Comparison of ENCODE assay signal across 8 cellular contexts in the genomic region with DNA sequence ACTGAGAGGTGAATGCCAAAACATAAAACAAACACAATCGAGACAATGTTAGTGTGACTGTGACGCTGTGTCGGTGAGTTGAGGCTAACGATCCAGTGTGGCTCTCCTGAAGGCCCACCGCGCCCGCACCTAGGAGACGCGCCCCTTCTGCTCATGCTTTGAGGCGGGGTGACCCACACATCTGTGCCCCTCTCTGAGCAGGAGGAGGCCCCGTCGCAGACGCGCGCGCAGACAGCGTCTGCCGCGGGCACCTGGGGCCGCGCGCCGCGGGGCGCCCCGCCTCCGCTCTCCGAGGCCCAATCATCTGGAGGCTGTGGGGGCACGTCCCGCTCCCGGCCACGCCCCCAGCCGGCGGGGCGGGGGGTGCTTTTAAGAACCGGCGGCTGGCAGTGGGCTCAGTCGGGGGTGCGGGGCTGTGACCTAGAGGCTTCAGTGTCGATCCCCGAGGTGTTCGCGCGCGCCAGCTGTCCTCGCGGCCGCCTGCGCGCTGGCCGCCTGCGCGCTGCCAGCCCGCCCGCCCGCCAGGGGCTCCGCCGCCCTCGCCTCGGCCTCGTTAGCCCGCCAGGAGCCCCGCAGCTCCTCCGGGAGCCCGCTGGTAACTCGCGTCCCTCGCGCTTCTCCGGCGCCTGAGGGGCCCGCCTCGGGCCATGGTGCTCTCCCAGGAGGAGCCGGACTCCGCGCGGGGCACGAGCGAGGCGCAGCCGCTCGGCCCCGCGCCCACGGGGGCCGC. TPM values are rescaled to one million over a fixed set of nuclear protein-coding genes. Genes with fewer than 3 reads are reported as not detected.
DNase-seq lines count a peak whose midpoint lies in the region; ATAC-seq and TF ChIP-seq lines count a peak whose summit lies in the region.

A gene with protein sequence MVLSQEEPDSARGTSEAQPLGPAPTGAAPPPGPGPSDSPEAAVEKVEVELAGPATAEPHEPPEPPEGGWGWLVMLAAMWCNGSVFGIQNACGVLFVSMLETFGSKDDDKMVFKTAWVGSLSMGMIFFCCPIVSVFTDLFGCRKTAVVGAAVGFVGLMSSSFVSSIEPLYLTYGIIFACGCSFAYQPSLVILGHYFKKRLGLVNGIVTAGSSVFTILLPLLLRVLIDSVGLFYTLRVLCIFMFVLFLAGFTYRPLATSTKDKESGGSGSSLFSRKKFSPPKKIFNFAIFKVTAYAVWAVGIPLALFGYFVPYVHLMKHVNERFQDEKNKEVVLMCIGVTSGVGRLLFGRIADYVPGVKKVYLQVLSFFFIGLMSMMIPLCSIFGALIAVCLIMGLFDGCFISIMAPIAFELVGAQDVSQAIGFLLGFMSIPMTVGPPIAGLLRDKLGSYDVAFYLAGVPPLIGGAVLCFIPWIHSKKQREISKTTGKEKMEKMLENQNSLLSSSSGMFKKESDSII (plus strand): TSS at position 398 of the 730 bp plus-strand sequence. CDS start 250 bp downstream, at position 648.

- H3K36me3 ChIP-seq in duodenal mucosa (ENCODE audit: control insufficient read depth in 1 of 2, insufficient read depth in 2 of 2, low read length in 2 of 2), result no peaks in the 10 kb centered on the region
- H3K36me3 ChIP-seq in mesendoderm (ENCODE audit: control insufficient read depth, insufficient read depth, low read length), result no peaks in the 10 kb centered on the region

- TF ChIP-seq POLR2A in GM18951 (IDR thresholded peaks at IDR 0.05; ENCODE audit: extremely low read depth, insufficient read depth, insufficient read length), result peak; percentile 82

- peaks cover 5 to 7% of the 10 kb centered on the region in 2 donors for H3K4me1 ChIP-seq in duodenal mucosa (ENCODE audit: control insufficient read depth in 1 of 2, insufficient read depth in 2 of 2, low read length in 2 of 2)
- H3K4me1 ChIP-seq in mesendoderm (ENCODE audit: control insufficient read depth, low read depth, low read length), result peaks cover 13% of the 10 kb centered on the region

- H3K4ac ChIP-seq in mesendoderm (ENCODE audit: low read depth, low read length), result no peak within 1 kb of the TSS

- H3K18ac ChIP-seq in mesendoderm (ENCODE audit: low read length), result peak within 1 kb of the TSS; percentile 54

- peak; percentile 74 for ATAC-seq in HG03159 (IDR thresholded peaks at IDR 0.05; ENCODE audit: unreplicated experiment)

- no peak within 1 kb of the TSS for H4K5ac ChIP-seq in mesendoderm (ENCODE audit: low read length)

- no peaks in the 10 kb centered on the region for H3K79me2 ChIP-seq in mesendoderm (ENCODE audit: control insufficient read depth, insufficient read depth, low read length)

- no peak within 1 kb of the TSS for H3K23ac ChIP-seq in mesendoderm (ENCODE audit: low read length)

- H2BK15ac ChIP-seq in mesendoderm (replicated peaks; ENCODE audit: low read depth), result no peak within 1 kb of the TSS

- no peaks in the 10 kb centered on the region for H3K9me3 ChIP-seq in duodenal mucosa (ENCODE audit: control insufficient read depth in 1 of 2, low read length in 2 of 2)

- H3K4me3 ChIP-seq in duodenal mucosa (ENCODE audit: low read depth in 1 of 2, low read length in 2 of 2) (peak within 1 kb of the TSS; percentile 81 to 84), mesendoderm (ENCODE audit: low read length) (peak within 1 kb of the TSS; percentile 36)

- peak within 1 kb of the TSS; percentile 65 for H3K4me2 ChIP-seq in mesendoderm (ENCODE audit: low read length)

- H3K27ac ChIP-seq in duodenal mucosa (ENCODE audit: low read depth, low read length) (no peak within 1 kb of the TSS), mesendoderm (ENCODE audit: low read depth, low read length) (no peak within 1 kb of the TSS)

- H3K9ac ChIP-seq in duodenal mucosa (ENCODE audit: low read depth in 1 of 2, low read length in 2 of 2), result peak within 1 kb of the TSS; percentile 49 to 63
- H3K9ac ChIP-seq in mesendoderm (ENCODE audit: low read length), result peak within 1 kb of the TSS; percentile 56

- H3K79me1 ChIP-seq in mesendoderm (ENCODE audit: low read length), result no peaks in the 10 kb centered on the region

- DNase-seq in AG20443 (ENCODE audit: low spot score) (peak; percentile 60), NCI-H345 treated with DMSO at 0.1 percent for 48 hours (lab: John Stamatoyannopoulos, UW; ENCODE audit: unreplicated experiment) (peak; percentile 69), mesendoderm (peak; percentile 79)
- DNase-seq in activated CD4-positive, alpha-beta T cell treated with anti-CD3 and anti-CD28 coated beads, Interleukin-2, amount 50 U/mL, for 24 hours (ENCODE audit: low read depth in 1 of 2, low spot score in 1 of 2), result peak; percentile 52 to 66
- DNase-seq in stimulated activated CD8-positive, alpha-beta memory T cell treated with anti-CD3 and anti-CD28 coated beads, Interleukin-15, amount 100 ng/mL, for 24 hours (ENCODE audit: low read depth), result peak; percentile 51

- no peak within 1 kb of the TSS for H4K8ac ChIP-seq in mesendoderm (ENCODE audit: low read depth, low read length)

- in situ Hi-C loops in GM18951 (cut with MboI; ENCODE audit: low sequenced_read_pairs, unreplicated experiment), result no loop called here

- peak within 1 kb of the TSS; percentile 8 for H2BK120ac ChIP-seq in mesendoderm (ENCODE audit: low read depth, low read length)

- no peak within 1 kb of the TSS for H2AK5ac ChIP-seq in mesendoderm (ENCODE audit: low read length)

- WGBS in mesendoderm (ENCODE audit: extremely low coverage, insufficient coverage, low lambda C conversion rate), result no CpG with 5 or more reads among the region's 86 CpGs

- peaks cover 2 to 9% of the 10 kb centered on the region in 2 donors for H3K27me3 ChIP-seq in duodenal mucosa (ENCODE audit: control insufficient read depth in 1 of 2, insufficient read depth in 2 of 2, low read length in 2 of 2)
- no peaks in the 10 kb centered on the region for H3K27me3 ChIP-seq in mesendoderm (ENCODE audit: insufficient read depth, low read length, poor library complexity)

- H2BK5ac ChIP-seq in mesendoderm (ENCODE audit: low read length), result no peak within 1 kb of the TSS

- H3K56ac ChIP-seq in mesendoderm (ENCODE audit: low read length), result peak within 1 kb of the TSS; percentile 89

RNA-seq across cellular contexts. Expression of the gene that starts here (rescaled TPM):
- polyA plus RNA-seq in mesendoderm (2013, experiment 1 of 2), result 3.8 TPM
- polyA plus RNA-seq in mesendoderm (2013, experiment 2 of 2), result 3.9 TPM
